2 cellular contexts compared by ENCODE assay signal in the genomic region with DNA sequence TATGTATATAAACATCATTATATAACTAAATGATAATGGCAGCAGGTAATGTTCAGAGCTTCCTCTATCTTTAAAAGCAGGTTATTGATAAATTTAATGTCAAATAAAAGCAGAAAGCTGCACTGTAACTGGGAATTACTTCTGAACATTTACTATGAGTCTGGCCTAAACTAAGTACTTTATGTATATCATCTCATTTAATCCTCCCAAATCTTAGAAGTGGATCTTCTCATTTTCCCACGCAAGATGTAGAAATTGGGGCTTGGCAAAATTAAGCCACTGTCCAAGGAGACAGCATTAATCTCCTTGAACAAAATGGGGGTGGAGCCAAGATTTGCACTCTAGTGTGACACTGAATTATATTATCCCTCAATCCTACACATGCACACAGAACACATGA.
TF ChIP-seq lines count a peak whose summit lies in the region.

No MANE protein-coding gene starts in this region.

TF ChIP-seq in HEK293, 187 proteins besides CTCF, POLR2A, EP300 and RAD21:
- no peak for TF ChIP-seq ZNF274 (IDR thresholded peaks at IDR 0.05; ENCODE audit: low read length)
- no peak for TF ChIP-seq ZNF274 (tag by site-specific recombination; IDR thresholded peaks at IDR 0.05; ENCODE audit: borderline replicate concordance)
- TF ChIP-seq ZNF664 (tag by site-specific recombination; IDR thresholded peaks at IDR 0.05): peak; percentile 94
TF ChIP-seq in HEK293: peak in this region for 1.

TF ChIP-seq in HepG2, 621 proteins besides CTCF, POLR2A, EP300 and RAD21:
- TF ChIP-seq EEA1 (CRISPR knock-in tag; IDR thresholded peaks at IDR 0.05; ENCODE audit: borderline replicate concordance) (no peak), HDAC1 (CRISPR knock-in tag; IDR thresholded peaks at IDR 0.05) (no peak)
